In the genomic region with DNA sequence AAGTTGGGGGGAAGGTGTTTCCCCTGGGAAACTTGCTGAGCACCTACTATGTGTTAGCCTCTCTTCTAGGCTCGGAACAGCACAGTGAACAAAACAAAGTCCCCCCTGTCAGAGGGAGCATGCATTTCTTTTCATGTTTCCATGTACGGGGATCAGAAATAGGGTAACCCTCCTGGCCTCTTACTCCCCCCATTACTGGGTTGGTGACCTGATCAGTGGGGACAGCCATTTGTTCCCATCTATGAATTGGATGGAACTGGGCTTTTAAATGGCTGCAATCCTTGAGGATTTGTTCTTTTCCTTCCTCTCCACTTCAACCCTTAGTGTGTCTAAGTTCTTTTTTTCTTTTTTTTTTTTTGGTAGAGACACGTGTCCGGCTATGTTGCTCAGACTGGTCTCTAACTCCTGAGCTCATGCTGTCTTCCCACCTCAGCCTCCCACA, we compare ENCODE assay signal across 23 cellular contexts. TPM values are rescaled to one million over a fixed set of nuclear protein-coding genes. Genes with fewer than 3 reads are reported as not detected.
A peak's percentile ranks its signal among the peaks of the same experiment; 100 is the strongest.
DNase-seq lines count a peak whose midpoint lies in the region; ATAC-seq, FAIRE-seq and TF ChIP-seq lines count a peak whose summit lies in the region.
"Had no signal": no experiment of that assay in that cellular context is flagged by ENCODE, and none has a peak within 500 bp of the region (broad histone marks: within the 10 kb centered on the region; RNA-seq: fewer than 3 reads in every experiment).

No MANE protein-coding gene starts in this region.

- RAD21 ChIA-PET in GM12878 (lab: Charles Lee; ENCODE audit: unreplicated experiment): interaction anchor here (0.9 to 6.0 kb wide), 5 partner anchors 43 to 256 kb away, joined by 5 to 59 read pairs (median 7); no protein-coding TSS in a partner anchor

- no peak overlapping the region for H2AFZ ChIP-seq in GM12878 (ENCODE audit: control insufficient read depth, low read depth, low read length)

- ATAC-seq in GM12878: 0 out of 3 replicates have a peak, but pooled peaks have one; percentile 2
- ATAC-seq in heart right ventricle: no peak
- ATAC-seq: left ventricle myocardium superior, Panc1, psoas muscle had no signal

- no peak overlapping the region for H3K4me2 ChIP-seq in GM12878 (ENCODE audit: control insufficient read depth, insufficient read depth)
- H3K4me2 ChIP-seq: BLaER1 had no signal

- H3K4me3 Mint-ChIP-seq in MCF 10A (ENCODE audit: unreplicated experiment): no peak overlapping the region
- H3K4me3 Mint-ChIP-seq in stimulated activated naive CD8-positive, alpha-beta T cell treated with anti-CD3 and anti-CD28 coated beads, Interleukin-15, Interleukin-2, amounts not matched to agents 100 ng/mL and 50 ng/mL, for 24 hours: no peak overlapping the region
- H3K4me3 Mint-ChIP-seq: activated B cell treated with CpG ODN at 0.5 μM for 24 hours had no signal

- H3K4me1 Mint-ChIP-seq in MCF 10A (ENCODE audit: insufficient read depth, unreplicated experiment): no peaks in the 10 kb centered on the region
- peaks cover 21% of the 10 kb centered on the region for H3K4me1 Mint-ChIP-seq in stimulated activated naive CD8-positive, alpha-beta T cell treated with anti-CD3 and anti-CD28 coated beads, Interleukin-15, Interleukin-2, amounts not matched to agents 100 ng/mL and 50 ng/mL, for 24 hours (ENCODE audit: low read depth)

- H4K20me1 ChIP-seq in GM12878 (ENCODE audit: control insufficient read depth, insufficient read depth): no peaks in the 10 kb centered on the region; the same call in 1 of the 2 replicates

- no peak for TF ChIP-seq RAD21 in GM12878 (IDR thresholded peaks at IDR 0.05; ENCODE audit: insufficient read depth, low read depth, low read length)

- H3K27me3 Mint-ChIP-seq in MCF 10A (ENCODE audit: insufficient read depth, unreplicated experiment): no peaks in the 10 kb centered on the region
- no peaks in the 10 kb centered on the region for H3K27me3 Mint-ChIP-seq in stimulated activated naive CD8-positive, alpha-beta T cell treated with anti-CD3 and anti-CD28 coated beads, Interleukin-15, Interleukin-2, amounts not matched to agents 100 ng/mL and 50 ng/mL, for 24 hours
- H3K27me3 Mint-ChIP-seq: activated B cell treated with CpG ODN at 0.5 μM for 24 hours had no signal

- H3K27me3 ChIP-seq in breast epithelium (no peaks in the 10 kb centered on the region), GM12878 (replicated peaks in 1 of 2; ENCODE audit: control insufficient read depth in 2 of 2, insufficient read depth in 2 of 2, low read length in 1 of 2) (no peaks in the 10 kb centered on the region), heart right ventricle (no peaks in the 10 kb centered on the region)
- H3K27me3 ChIP-seq: BLaER1, dorsolateral prefrontal cortex, upper lobe of left lung had no signal

- TF ChIP-seq POLR2A in breast epithelium (IDR thresholded peaks at IDR 0.05) (no peak), GM12878 (IDR thresholded peaks at IDR 0.05; ENCODE audit: low read depth, low read length) (no peak; the same call in none of the 2 replicates)

- H3K27ac Mint-ChIP-seq in MCF 10A (ENCODE audit: low read depth, unreplicated experiment): no peak overlapping the region
- H3K27ac Mint-ChIP-seq in stimulated activated naive CD8-positive, alpha-beta T cell treated with anti-CD3 and anti-CD28 coated beads, Interleukin-15, Interleukin-2, amounts not matched to agents 100 ng/mL and 50 ng/mL, for 24 hours: peak overlapping the region; percentile 52
- H3K27ac Mint-ChIP-seq: activated B cell treated with CpG ODN at 0.5 μM for 24 hours had no signal

- DNase-seq in MCF 10A (ENCODE audit: unreplicated experiment): peak; percentile 17
- no peak for DNase-seq in breast epithelium (ENCODE audit: low spot score in 2 of 2)
- DNase-seq in HEK293T (ENCODE audit: extremely low spot score): no peak
- DNase-seq in GM12878 (ENCODE audit: low read depth, low spot score): no peak
- DNase-seq in heart right ventricle: no peak
- no peak for DNase-seq in LoVo (ENCODE audit: low spot score)
- DNase-seq: activated B cell treated with CpG ODN at 0.5 μM for 24 hours; activated CD8-positive, alpha-beta memory T cell treated with anti-CD3 and anti-CD28 coated beads, Interleukin-2, amount 50 U/mL, for 4 hours; activated effector memory CD4-positive, alpha-beta T cell treated with Interleukin-2 at 50 U/mL for 16 hours; left ventricle myocardium superior; NCI-H1105 treated with DMSO at 0.1 percent for 48 hours; NCI-H1930; NCI-H526 treated with DMSO at 0.1 percent for 48 hours; psoas muscle; SHP77 treated with DMSO at 0.1 percent for 48 hours; T1000; upper lobe of left lung had no signal

- no peak overlapping the region for H3K9ac ChIP-seq in GM12878 (ENCODE audit: control insufficient read depth, insufficient read depth, low read length)
- H3K9ac ChIP-seq: BLaER1 had no signal

- H3K4me3 ChIP-seq in breast epithelium (no peak overlapping the region), GM12878 (no peak overlapping the region), heart right ventricle (no peak overlapping the region)
- H3K4me3 ChIP-seq: BLaER1, dorsolateral prefrontal cortex, psoas muscle, upper lobe of left lung had no signal

- in situ Hi-C loops in GM12878 (cut with MboI): no loop called here

- CTCF ChIA-PET in MCF 10A (lab: Yijun Ruan, JAX) (interaction anchor here (0.6 to 1.3 kb wide), 2 partner anchors 223 to 551 kb away, joined by 4 to 16 read pairs; no protein-coding TSS in a partner anchor), HEK293T (lab: Yijun Ruan, JAX) (no interaction called here), GM12878 (lab: Yijun Ruan, JAX) (interaction anchor here (1.5 to 6.5 kb wide), 6 partner anchors 37 to 347 kb away, joined by 5 to 63 read pairs (median 29); no protein-coding TSS in a partner anchor)

- H3K27ac ChIP-seq in breast epithelium: no peak overlapping the region
- H3K27ac ChIP-seq in GM12878 (ENCODE audit: control insufficient read depth, insufficient read depth): no peak overlapping the region
- no peak overlapping the region for H3K27ac ChIP-seq in heart right ventricle
- H3K27ac ChIP-seq: BLaER1, psoas muscle, upper lobe of left lung had no signal

- H3K4me1 ChIP-seq in breast epithelium (no peaks in the 10 kb centered on the region), GM12878 (ENCODE audit: control insufficient read depth, insufficient read depth, low read length) (no peaks in the 10 kb centered on the region), heart right ventricle (no peaks in the 10 kb centered on the region)
- H3K4me1 ChIP-seq: BLaER1, psoas muscle, upper lobe of left lung had no signal

- POLR2A ChIA-PET in MCF 10A (lab: Yijun Ruan, JAX): interaction anchor here (0.6 to 1.0 kb wide), 3 partner anchors 14 to 277 kb away, joined by 3 to 4 read pairs (median 3); no protein-coding TSS in a partner anchor
- POLR2A ChIA-PET in HEK293T (lab: Yijun Ruan, JAX): no interaction called here
- POLR2A ChIA-PET in GM12878 (lab: Charles Lee): interaction anchor here (0.7 kb wide), 3 partner anchors 25 to 1684 kb away, joined by 3 to 4 read pairs (median 4); no protein-coding TSS in a partner anchor

- H3K36me3 Mint-ChIP-seq in MCF 10A (ENCODE audit: insufficient read depth, unreplicated experiment): peaks cover 48% of the 10 kb centered on the region
- peaks cover 40% of the 10 kb centered on the region for H3K36me3 Mint-ChIP-seq in stimulated activated naive CD8-positive, alpha-beta T cell treated with anti-CD3 and anti-CD28 coated beads, Interleukin-15, Interleukin-2, amounts not matched to agents 100 ng/mL and 50 ng/mL, for 24 hours (ENCODE audit: low read depth)

- TF ChIP-seq CTCF in MCF 10A (IDR thresholded peaks at IDR 0.05; ENCODE audit: unreplicated experiment) (no peak), breast epithelium (IDR thresholded peaks at IDR 0.05) (no peak), GM12878 (IDR thresholded peaks at IDR 0.05 in 2 of 3, conservative IDR thresholded peaks at IDR 0.05 in 1 of 3; ENCODE audit: control insufficient read depth in 2 of 3, extremely low read depth in 1 of 3, insufficient read depth in 1 of 3, low read depth in 3 of 3, low read length in 3 of 3) (no peak), heart right ventricle (IDR thresholded peaks at IDR 0.05) (no peak)

- SMC1A ChIA-PET in GM12878 (lab: Charles Lee; ENCODE audit: uncharacterized antibody, unreplicated experiment): interaction anchor here (3.4 to 5.1 kb wide), 2 partner anchors 222 to 347 kb away, joined by 25 to 31 read pairs; no protein-coding TSS in a partner anchor

- whole genome bisulfite sequencing in GM12878 (ENCODE audit: insufficient coverage, insufficient replicate concordance, low lambda C conversion rate, missing lambda C conversion rate): 100% methylated on average over 2 of the region's 4 CpGs
- WGBS in heart right ventricle, 2 donors: 91 to 96% methylated on average over 4 of the region's 4 CpGs

- FAIRE-seq in GM12878 (lab: Jason Lieb, UNC): no peak
- FAIRE-seq: keratinocyte had no signal

- no peak for TF ChIP-seq EP300 in GM12878 (IDR thresholded peaks at IDR 0.05; ENCODE audit: borderline replicate concordance in 1 of 2, control insufficient read depth in 1 of 2, low read depth in 2 of 2, low read length in 2 of 2)

- H3K36me3 ChIP-seq in breast epithelium (peaks cover under 1% of the 10 kb centered on the region), GM12878 (ENCODE audit: control insufficient read depth in 2 of 2, insufficient read depth in 2 of 2, low read length in 1 of 2) (peaks cover 22 to 28% of the 10 kb centered on the region in 2 experiments), heart right ventricle (peaks cover 0 to 35% (median 25%) of the 10 kb centered on the region in 9 donors)

- no peaks in the 10 kb centered on the region for H3K79me2 ChIP-seq in GM12878 (ENCODE audit: control insufficient read depth, insufficient read depth, low read length)

- H3K9me3 ChIP-seq in breast epithelium: no peaks in the 10 kb centered on the region
- no peaks in the 10 kb centered on the region for H3K9me3 ChIP-seq in GM12878 (replicated peaks; ENCODE audit: control insufficient read depth, insufficient read depth, low read length)
- no peaks in the 10 kb centered on the region for H3K9me3 ChIP-seq in heart right ventricle
- H3K9me3 ChIP-seq: BLaER1, psoas muscle, upper lobe of left lung had no signal

- H3K9me3 Mint-ChIP-seq in MCF 10A (ENCODE audit: unreplicated experiment): no peaks in the 10 kb centered on the region
- no peaks in the 10 kb centered on the region for H3K9me3 Mint-ChIP-seq in stimulated activated naive CD8-positive, alpha-beta T cell treated with anti-CD3 and anti-CD28 coated beads, Interleukin-15, Interleukin-2, amounts not matched to agents 100 ng/mL and 50 ng/mL, for 24 hours
- H3K9me3 Mint-ChIP-seq: activated B cell treated with CpG ODN at 0.5 μM for 24 hours had no signal

- no TSS peak for BruUV-seq in MCF 10A (replicated peaks; lab: Mats Ljungman, UMichigan)
- BruUV-seq in GM12878 (replicated peaks; lab: Mats Ljungman, UMichigan): no TSS peak

- intact Hi-C loops in MCF 10A (cut with micrococcal nuclease) (no loop called here), breast epithelium (cut with DNase I; ENCODE audit: low total_unique reads) (no loop called here), GM12878 (cut with micrococcal nuclease; ENCODE audit: unreplicated experiment) (no loop called here), heart right ventricle (cut with DNase I) (loop anchor here in 8 of 10 donors (5.0 to 10.0 kb wide), 7 partner anchors 223 to 623 kb away; no protein-coding TSS in a partner anchor)

RNA-seq across cellular contexts. Expression of gene NCL, which starts 13.7 kb away (rescaled TPM):
- total RNA-seq in MCF 10A (2022): 578 and 778 TPM in 2 replicates
- total RNA-seq in breast epithelium: 100 to 1,000 TPM; 179 to 234 (median 189) TPM
- total RNA-seq in GM12878 (2013; cell fraction: nucleolus; rRNA removed): 271 and 296 TPM in 2 replicates
- 301 and 317 TPM in 2 replicates for total RNA-seq in GM12878 (2014; rRNA removed)
- 459 and 461 TPM in 2 replicates for total RNA-seq in GM12878 (2014; rRNA removed; fragmentation: Illumina TruSeq; extraction: Trizol)
- 900 and 966 TPM in 2 replicates for total RNA-seq in GM12878 (2021)
- polyA plus RNA-seq in GM12878 (2011; ENCODE audit: low read depth): 233 TPM
- 176 and 189 TPM in 2 replicates for polyA plus RNA-seq in GM12878 (2011; rRNA removed)
- polyA plus RNA-seq in GM12878 (2011; cell fraction: cytosol; rRNA removed): 105 TPM in 2 replicates
- polyA plus RNA-seq in GM12878 (2011; cell fraction: nucleus; rRNA removed): 133 and 277 TPM in 2 replicates
- 330 and 352 TPM in 2 replicates for polyA plus RNA-seq in GM12878 (2012)
- polyA plus RNA-seq in GM12878 (2014; fragmentation: Illumina TruSeq; extraction: Trizol): 1,046 and 1,376 TPM in 2 replicates
- 100 to 1,000 TPM; 123 to 251 TPM for polyA plus RNA-seq in GM12878 (2014; fragmentation: Nextera tagmentation; extraction: Ambion mirVana)
- 593 and 599 TPM in 2 replicates for polyA plus RNA-seq in GM12878 (2014; rRNA removed)
- 1,000 to 10,000 TPM; 1,206 to 1,207 TPM for polyA plus RNA-seq in GM12878 (2016; fragmentation: Nextera tagmentation; extraction: Ambion mirVana)
- polyA minus RNA-seq in GM12878 (2011; rRNA and poly(A)+ RNA removed): 57.9 and 116 TPM in 2 replicates
- 59.3 and 81.9 TPM in 2 replicates for polyA minus RNA-seq in GM12878 (2011; cell fraction: cytosol; rRNA and poly(A)+ RNA removed)
- 50.3 and 85.2 TPM in 2 replicates for polyA minus RNA-seq in GM12878 (2011; cell fraction: nucleus; rRNA and poly(A)+ RNA removed)
- total RNA-seq in heart right ventricle: 100 to 1,000 TPM; 237 to 363 (median 308) TPM
- 100 to 1,000 TPM; 127 to 171 TPM for polyA plus RNA-seq in heart right ventricle

RNA-seq across cellular contexts. Expression of gene B3GNT7, which starts 55.1 kb away (rescaled TPM):
- total RNA-seq in MCF 10A (2022) (not detected in 2 replicates), breast epithelium (1 to 10 TPM; 1.3 to 5.3 (median 2.3) TPM), GM12878 (2014; rRNA removed) (7.2 and 7.9 TPM in 2 replicates), GM12878 (2014; rRNA removed; fragmentation: Illumina TruSeq; extraction: Trizol) (2.6 and 3.0 TPM in 2 replicates), GM12878 (2021) (10.1 and 12.6 TPM in 2 replicates), heart right ventricle (10 to 100 TPM in 3 of 10 donors, 1 to 10 TPM in 6, under 1 TPM in 1; 0.94 to 61.7 (median 2.7) TPM)
- 6.4 and 7.8 TPM in 2 replicates for total RNA-seq in GM12878 (2013; cell fraction: nucleolus; rRNA removed)
- 2.0 TPM for polyA plus RNA-seq in GM12878 (2011; ENCODE audit: low read depth)
- polyA plus RNA-seq in GM12878 (2011; rRNA removed) (0.52 and 0.91 TPM in 2 replicates), GM12878 (2014; fragmentation: Illumina TruSeq; extraction: Trizol) (1.2 and 3.8 TPM in 2 replicates), GM12878 (2014; fragmentation: Nextera tagmentation; extraction: Ambion mirVana) (1 to 10 TPM; 1.1 to 1.3 TPM), GM12878 (2014; rRNA removed) (3.5 and 4.2 TPM in 2 replicates), GM12878 (2016; fragmentation: Nextera tagmentation; extraction: Ambion mirVana) (1 to 10 TPM; 4.5 to 5.2 TPM), heart right ventricle (1 to 10 TPM in 1 of 2 donors, under 1 TPM in 1; 0.72 to 1.8 TPM)
- polyA plus RNA-seq in GM12878 (2011; cell fraction: cytosol; rRNA removed): 2.1 and 2.3 TPM in 2 replicates
- 5.9 and 7.4 TPM in 2 replicates for polyA plus RNA-seq in GM12878 (2011; cell fraction: nucleus; rRNA removed)
- 4.4 and 4.5 TPM in 2 replicates for polyA plus RNA-seq in GM12878 (2012)
- 1.5 and 3.7 TPM in 2 replicates for polyA minus RNA-seq in GM12878 (2011; rRNA and poly(A)+ RNA removed)
- 2.0 and 3.5 TPM in 2 replicates for polyA minus RNA-seq in GM12878 (2011; cell fraction: cytosol; rRNA and poly(A)+ RNA removed)
- polyA minus RNA-seq in GM12878 (2011; cell fraction: nucleus; rRNA and poly(A)+ RNA removed): 2.8 and 3.8 TPM in 2 replicates
- total RNA-seq: myocyte had no signal
- polyA plus RNA-seq: keratinocyte had no signal

Comparison
In these comparisons a context has a peak if more than half of its experiments do, and no peak if none do; other contexts are left out.
1. intact Hi-C loops: an anchor here in heart right ventricle (5.0 to 10.0 kb wide); none called in MCF 10A, breast epithelium and GM12878.